In the genomic region with DNA sequence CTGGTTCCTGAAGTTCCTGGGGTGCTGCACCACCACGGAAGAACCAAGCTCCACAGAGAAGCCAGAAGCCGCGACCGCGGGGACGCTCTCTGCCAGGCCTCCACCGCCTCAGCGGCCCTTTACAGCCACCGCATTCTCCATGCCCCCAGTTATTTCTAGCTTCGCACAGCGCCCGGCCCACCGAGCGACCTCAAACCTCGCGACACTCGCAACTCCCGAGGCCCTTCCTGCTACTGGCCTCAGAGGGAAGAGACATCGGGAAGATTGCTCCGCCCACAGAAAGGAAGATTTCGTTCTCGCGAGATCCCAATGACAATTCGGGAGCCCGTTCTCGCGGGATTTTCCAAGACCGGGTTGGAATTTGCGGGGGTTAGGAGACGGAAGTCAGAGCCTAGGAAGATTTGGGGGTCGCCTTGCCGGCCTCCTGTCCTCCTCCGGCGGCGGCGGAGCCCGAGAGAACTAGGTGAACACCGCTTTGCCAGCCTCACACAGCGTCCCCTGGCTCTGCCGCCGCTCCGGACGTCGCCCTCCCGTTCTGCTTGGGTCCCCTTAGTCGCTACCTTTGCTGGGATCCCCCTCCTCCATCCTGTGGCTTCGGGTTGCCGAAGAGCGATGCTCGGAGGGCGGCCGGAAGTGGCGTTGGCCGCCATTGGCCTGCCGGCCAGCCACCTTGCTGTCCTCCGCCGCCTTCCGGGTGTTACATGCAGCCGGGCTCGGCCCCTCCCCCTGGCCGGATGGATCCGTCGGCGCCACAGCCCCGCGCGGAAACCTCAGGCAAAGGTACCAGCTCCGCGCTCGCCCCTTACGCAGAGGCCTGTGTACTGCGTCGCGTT, we compare ENCODE assay signal across 1 cellular context.
TF ChIP-seq lines count a peak whose summit lies in the region.

A gene with protein sequence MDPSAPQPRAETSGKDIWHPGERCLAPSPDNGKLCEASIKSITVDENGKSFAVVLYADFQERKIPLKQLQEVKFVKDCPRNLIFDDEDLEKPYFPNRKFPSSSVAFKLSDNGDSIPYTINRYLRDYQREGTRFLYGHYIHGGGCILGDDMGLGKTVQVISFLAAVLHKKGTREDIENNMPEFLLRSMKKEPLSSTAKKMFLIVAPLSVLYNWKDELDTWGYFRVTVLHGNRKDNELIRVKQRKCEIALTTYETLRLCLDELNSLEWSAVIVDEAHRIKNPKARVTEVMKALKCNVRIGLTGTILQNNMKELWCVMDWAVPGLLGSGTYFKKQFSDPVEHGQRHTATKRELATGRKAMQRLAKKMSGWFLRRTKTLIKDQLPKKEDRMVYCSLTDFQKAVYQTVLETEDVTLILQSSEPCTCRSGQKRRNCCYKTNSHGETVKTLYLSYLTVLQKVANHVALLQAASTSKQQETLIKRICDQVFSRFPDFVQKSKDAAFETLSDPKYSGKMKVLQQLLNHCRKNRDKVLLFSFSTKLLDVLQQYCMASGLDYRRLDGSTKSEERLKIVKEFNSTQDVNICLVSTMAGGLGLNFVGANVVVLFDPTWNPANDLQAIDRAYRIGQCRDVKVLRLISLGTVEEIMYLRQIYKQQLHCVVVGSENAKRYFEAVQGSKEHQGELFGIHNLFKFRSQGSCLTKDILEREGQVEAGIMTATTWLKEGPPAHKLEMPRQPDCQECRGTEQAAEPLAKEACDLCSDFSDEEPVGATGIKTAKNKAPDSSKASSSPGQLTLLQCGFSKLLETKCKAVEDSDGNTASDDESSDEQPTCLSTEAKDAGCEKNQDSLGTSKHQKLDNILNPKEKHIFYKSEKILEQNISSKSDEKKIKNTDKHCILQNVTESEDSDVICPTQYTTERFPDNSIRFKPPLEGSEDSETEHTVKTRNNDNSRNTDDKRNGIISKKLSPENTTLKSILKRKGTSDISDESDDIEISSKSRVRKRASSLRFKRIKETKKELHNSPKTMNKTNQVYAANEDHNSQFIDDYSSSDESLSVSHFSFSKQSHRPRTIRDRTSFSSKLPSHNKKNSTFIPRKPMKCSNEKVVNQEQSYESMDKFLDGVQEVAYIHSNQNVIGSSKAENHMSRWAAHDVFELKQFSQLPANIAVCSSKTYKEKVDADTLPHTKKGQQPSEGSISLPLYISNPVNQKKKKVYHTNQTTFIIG (N-terminal part only) (plus strand): TSS at position 387 of the 833 bp plus-strand sequence. CDS start 348 bp downstream, at position 735.

TF ChIP-seq in HepG2, 621 proteins besides CTCF, POLR2A, EP300 and RAD21 (continued from another document and continues in another):
- TF ChIP-seq, protein P1, sequence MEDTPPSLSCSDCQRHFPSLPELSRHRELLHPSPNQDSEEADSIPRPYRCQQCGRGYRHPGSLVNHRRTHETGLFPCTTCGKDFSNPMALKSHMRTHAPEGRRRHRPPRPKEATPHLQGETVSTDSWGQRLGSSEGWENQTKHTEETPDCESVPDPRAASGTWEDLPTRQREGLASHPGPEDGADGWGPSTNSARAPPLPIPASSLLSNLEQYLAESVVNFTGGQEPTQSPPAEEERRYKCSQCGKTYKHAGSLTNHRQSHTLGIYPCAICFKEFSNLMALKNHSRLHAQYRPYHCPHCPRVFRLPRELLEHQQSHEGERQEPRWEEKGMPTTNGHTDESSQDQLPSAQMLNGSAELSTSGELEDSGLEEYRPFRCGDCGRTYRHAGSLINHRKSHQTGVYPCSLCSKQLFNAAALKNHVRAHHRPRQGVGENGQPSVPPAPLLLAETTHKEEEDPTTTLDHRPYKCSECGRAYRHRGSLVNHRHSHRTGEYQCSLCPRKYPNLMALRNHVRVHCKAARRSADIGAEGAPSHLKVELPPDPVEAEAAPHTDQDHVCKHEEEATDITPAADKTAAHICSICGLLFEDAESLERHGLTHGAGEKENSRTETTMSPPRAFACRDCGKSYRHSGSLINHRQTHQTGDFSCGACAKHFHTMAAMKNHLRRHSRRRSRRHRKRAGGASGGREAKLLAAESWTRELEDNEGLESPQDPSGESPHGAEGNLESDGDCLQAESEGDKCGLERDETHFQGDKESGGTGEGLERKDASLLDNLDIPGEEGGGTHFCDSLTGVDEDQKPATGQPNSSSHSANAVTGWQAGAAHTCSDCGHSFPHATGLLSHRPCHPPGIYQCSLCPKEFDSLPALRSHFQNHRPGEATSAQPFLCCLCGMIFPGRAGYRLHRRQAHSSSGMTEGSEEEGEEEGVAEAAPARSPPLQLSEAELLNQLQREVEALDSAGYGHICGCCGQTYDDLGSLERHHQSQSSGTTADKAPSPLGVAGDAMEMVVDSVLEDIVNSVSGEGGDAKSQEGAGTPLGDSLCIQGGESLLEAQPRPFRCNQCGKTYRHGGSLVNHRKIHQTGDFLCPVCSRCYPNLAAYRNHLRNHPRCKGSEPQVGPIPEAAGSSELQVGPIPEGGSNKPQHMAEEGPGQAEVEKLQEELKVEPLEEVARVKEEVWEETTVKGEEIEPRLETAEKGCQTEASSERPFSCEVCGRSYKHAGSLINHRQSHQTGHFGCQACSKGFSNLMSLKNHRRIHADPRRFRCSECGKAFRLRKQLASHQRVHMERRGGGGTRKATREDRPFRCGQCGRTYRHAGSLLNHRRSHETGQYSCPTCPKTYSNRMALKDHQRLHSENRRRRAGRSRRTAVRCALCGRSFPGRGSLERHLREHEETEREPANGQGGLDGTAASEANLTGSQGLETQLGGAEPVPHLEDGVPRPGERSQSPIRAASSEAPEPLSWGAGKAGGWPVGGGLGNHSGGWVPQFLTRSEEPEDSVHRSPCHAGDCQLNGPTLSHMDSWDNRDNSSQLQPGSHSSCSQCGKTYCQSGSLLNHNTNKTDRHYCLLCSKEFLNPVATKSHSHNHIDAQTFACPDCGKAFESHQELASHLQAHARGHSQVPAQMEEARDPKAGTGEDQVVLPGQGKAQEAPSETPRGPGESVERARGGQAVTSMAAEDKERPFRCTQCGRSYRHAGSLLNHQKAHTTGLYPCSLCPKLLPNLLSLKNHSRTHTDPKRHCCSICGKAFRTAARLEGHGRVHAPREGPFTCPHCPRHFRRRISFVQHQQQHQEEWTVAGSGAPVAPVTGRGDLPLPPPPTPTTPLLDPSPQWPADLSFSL (CRISPR knock-in tag; IDR thresholded peaks at IDR 0.05) = no peak
- TF ChIP-seq, protein P2, sequence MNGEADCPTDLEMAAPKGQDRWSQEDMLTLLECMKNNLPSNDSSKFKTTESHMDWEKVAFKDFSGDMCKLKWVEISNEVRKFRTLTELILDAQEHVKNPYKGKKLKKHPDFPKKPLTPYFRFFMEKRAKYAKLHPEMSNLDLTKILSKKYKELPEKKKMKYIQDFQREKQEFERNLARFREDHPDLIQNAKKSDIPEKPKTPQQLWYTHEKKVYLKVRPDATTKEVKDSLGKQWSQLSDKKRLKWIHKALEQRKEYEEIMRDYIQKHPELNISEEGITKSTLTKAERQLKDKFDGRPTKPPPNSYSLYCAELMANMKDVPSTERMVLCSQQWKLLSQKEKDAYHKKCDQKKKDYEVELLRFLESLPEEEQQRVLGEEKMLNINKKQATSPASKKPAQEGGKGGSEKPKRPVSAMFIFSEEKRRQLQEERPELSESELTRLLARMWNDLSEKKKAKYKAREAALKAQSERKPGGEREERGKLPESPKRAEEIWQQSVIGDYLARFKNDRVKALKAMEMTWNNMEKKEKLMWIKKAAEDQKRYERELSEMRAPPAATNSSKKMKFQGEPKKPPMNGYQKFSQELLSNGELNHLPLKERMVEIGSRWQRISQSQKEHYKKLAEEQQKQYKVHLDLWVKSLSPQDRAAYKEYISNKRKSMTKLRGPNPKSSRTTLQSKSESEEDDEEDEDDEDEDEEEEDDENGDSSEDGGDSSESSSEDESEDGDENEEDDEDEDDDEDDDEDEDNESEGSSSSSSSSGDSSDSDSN (CRISPR knock-in tag; IDR thresholded peaks at IDR 0.05) = peak; percentile 100
- TF ChIP-seq CBFB (CRISPR knock-in tag; IDR thresholded peaks at IDR 0.05) (peak; percentile 81), HNRNPUL1 (IDR thresholded peaks at IDR 0.05; ENCODE audit: low read depth, low read length) (0 out of 2 replicates have a peak, but pooled peaks have one; percentile 14), SSRP1 (CRISPR knock-in tag; IDR thresholded peaks at IDR 0.05) (0 out of 2 replicates have a peak, but pooled peaks have one; percentile 57), HNRNPLL (IDR thresholded peaks at IDR 0.05; ENCODE audit: low read depth, low read length, poor library complexity, severe bottlenecking) (peak; percentile 91), ELF4 (CRISPR knock-in tag; IDR thresholded peaks at IDR 0.05; ENCODE audit: borderline replicate concordance) (peak; percentile 84; the same call in 1 of the 2 replicates), ZNF616 (CRISPR knock-in tag; IDR thresholded peaks at IDR 0.05; ENCODE audit: low read depth) (no peak), NFE2 (CRISPR knock-in tag; IDR thresholded peaks at IDR 0.05) (no peak)
- TF ChIP-seq, protein P3, sequence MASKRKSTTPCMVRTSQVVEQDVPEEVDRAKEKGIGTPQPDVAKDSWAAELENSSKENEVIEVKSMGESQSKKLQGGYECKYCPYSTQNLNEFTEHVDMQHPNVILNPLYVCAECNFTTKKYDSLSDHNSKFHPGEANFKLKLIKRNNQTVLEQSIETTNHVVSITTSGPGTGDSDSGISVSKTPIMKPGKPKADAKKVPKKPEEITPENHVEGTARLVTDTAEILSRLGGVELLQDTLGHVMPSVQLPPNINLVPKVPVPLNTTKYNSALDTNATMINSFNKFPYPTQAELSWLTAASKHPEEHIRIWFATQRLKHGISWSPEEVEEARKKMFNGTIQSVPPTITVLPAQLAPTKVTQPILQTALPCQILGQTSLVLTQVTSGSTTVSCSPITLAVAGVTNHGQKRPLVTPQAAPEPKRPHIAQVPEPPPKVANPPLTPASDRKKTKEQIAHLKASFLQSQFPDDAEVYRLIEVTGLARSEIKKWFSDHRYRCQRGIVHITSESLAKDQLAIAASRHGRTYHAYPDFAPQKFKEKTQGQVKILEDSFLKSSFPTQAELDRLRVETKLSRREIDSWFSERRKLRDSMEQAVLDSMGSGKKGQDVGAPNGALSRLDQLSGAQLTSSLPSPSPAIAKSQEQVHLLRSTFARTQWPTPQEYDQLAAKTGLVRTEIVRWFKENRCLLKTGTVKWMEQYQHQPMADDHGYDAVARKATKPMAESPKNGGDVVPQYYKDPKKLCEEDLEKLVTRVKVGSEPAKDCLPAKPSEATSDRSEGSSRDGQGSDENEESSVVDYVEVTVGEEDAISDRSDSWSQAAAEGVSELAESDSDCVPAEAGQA (IDR thresholded peaks at IDR 0.05; ENCODE audit: low read depth) = peak; percentile 87
- TF ChIP-seq, protein P3 (CRISPR knock-in tag; IDR thresholded peaks at IDR 0.05; ENCODE audit: borderline replicate concordance) = peak; percentile 80; the same call in 1 of the 2 replicates
- TF ChIP-seq, protein P4, sequence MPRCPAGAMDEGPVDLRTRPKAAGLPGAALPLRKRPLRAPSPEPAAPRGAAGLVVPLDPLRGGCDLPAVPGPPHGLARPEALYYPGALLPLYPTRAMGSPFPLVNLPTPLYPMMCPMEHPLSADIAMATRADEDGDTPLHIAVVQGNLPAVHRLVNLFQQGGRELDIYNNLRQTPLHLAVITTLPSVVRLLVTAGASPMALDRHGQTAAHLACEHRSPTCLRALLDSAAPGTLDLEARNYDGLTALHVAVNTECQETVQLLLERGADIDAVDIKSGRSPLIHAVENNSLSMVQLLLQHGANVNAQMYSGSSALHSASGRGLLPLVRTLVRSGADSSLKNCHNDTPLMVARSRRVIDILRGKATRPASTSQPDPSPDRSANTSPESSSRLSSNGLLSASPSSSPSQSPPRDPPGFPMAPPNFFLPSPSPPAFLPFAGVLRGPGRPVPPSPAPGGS (CRISPR knock-in tag; IDR thresholded peaks at IDR 0.05) = peak; percentile 80
- TF ChIP-seq, protein P5, sequence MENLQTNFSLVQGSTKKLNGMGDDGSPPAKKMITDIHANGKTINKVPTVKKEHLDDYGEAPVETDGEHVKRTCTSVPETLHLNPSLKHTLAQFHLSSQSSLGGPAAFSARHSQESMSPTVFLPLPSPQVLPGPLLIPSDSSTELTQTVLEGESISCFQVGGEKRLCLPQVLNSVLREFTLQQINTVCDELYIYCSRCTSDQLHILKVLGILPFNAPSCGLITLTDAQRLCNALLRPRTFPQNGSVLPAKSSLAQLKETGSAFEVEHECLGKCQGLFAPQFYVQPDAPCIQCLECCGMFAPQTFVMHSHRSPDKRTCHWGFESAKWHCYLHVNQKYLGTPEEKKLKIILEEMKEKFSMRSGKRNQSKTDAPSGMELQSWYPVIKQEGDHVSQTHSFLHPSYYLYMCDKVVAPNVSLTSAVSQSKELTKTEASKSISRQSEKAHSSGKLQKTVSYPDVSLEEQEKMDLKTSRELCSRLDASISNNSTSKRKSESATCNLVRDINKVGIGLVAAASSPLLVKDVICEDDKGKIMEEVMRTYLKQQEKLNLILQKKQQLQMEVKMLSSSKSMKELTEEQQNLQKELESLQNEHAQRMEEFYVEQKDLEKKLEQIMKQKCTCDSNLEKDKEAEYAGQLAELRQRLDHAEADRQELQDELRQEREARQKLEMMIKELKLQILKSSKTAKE (CRISPR knock-in tag; IDR thresholded peaks at IDR 0.05; ENCODE audit: borderline replicate concordance) = 0 out of 2 replicates have a peak, but pooled peaks have one; percentile 13
- TF ChIP-seq, protein P6, sequence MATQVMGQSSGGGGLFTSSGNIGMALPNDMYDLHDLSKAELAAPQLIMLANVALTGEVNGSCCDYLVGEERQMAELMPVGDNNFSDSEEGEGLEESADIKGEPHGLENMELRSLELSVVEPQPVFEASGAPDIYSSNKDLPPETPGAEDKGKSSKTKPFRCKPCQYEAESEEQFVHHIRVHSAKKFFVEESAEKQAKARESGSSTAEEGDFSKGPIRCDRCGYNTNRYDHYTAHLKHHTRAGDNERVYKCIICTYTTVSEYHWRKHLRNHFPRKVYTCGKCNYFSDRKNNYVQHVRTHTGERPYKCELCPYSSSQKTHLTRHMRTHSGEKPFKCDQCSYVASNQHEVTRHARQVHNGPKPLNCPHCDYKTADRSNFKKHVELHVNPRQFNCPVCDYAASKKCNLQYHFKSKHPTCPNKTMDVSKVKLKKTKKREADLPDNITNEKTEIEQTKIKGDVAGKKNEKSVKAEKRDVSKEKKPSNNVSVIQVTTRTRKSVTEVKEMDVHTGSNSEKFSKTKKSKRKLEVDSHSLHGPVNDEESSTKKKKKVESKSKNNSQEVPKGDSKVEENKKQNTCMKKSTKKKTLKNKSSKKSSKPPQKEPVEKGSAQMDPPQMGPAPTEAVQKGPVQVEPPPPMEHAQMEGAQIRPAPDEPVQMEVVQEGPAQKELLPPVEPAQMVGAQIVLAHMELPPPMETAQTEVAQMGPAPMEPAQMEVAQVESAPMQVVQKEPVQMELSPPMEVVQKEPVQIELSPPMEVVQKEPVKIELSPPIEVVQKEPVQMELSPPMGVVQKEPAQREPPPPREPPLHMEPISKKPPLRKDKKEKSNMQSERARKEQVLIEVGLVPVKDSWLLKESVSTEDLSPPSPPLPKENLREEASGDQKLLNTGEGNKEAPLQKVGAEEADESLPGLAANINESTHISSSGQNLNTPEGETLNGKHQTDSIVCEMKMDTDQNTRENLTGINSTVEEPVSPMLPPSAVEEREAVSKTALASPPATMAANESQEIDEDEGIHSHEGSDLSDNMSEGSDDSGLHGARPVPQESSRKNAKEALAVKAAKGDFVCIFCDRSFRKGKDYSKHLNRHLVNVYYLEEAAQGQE (IDR thresholded peaks at IDR 0.05; ENCODE audit: borderline replicate concordance in 1 of 2, low read depth in 1 of 2, low read length in 2 of 2) = peak in 1 of 2 experiments; percentile 72; a peak in 1 of 4 replicates
